Comparison of ENCODE assay signal across 8 cellular contexts in genomic region chr11:74592063-74592440, GRCh38. TPM values are rescaled to one million over a fixed set of nuclear protein-coding genes. Genes with fewer than 3 reads are reported as not detected.
DNase-seq lines count a peak whose midpoint lies in the region; ATAC-seq and TF ChIP-seq lines count a peak whose summit lies in the region.

No MANE protein-coding gene starts in this region.

- H3K27me3 Mint-ChIP-seq in osteocyte (ENCODE audit: unreplicated experiment), result peaks cover 16% of the 10 kb centered on the region

- H3K27ac Mint-ChIP-seq in osteocyte (ENCODE audit: unreplicated experiment), result peak overlapping the region; percentile 96

- H3K27me3 ChIP-seq in Panc1 (ENCODE audit: control insufficient read depth, insufficient read depth, low read length), result no peaks in the 10 kb centered on the region

- DNase-seq in Panc1 (ENCODE audit: low read depth, low spot score) (no peak), fibroblast of gingiva (ENCODE audit: low read depth) (peak; percentile 33), osteocyte (ENCODE audit: extremely low spot score, unreplicated experiment) (no peak), NCI-H446 treated with DMSO at 0.1 percent for 48 hours (lab: John Stamatoyannopoulos, UW) (no peak), OCI-M1 (lab: John Stamatoyannopoulos, UW) (no peak)

- TF ChIP-seq CTCF in Panc1 (IDR thresholded peaks at IDR 0.05) (no peak), osteocyte (IDR thresholded peaks at IDR 0.05) (no peak)

- CTCF ChIA-PET in Panc1 (lab: Charles Lee), result interaction anchor here (0.7 kb wide), 1 partner anchor 69 kb away, joined by 3 read pairs; no protein-coding TSS in a partner anchor

- ATAC-seq in GM21360 (IDR thresholded peaks at IDR 0.05; ENCODE audit: unreplicated experiment), result peak; percentile 17
- ATAC-seq in Panc1, result peak; percentile 46
- ATAC-seq in HG03045 (IDR thresholded peaks at IDR 0.05; ENCODE audit: unreplicated experiment), result no peak
- no peak for ATAC-seq in HG02870 (IDR thresholded peaks at IDR 0.05; ENCODE audit: unreplicated experiment)

- H3K4me3 Mint-ChIP-seq in osteocyte (ENCODE audit: unreplicated experiment), result peak overlapping the region; percentile 95

- BruUV-seq in Panc1 (replicated peaks; lab: Mats Ljungman, UMichigan), result no TSS peak

- peak overlapping the region; percentile 86 for H3K27ac ChIP-seq in Panc1 (ENCODE audit: low read length)

- in situ Hi-C loops in Panc1 (cut with HindIII; ENCODE audit: low pct_unique_long_range_greater_than_20kb, low sequenced_read_pairs), result no loop called here

- peaks cover 16% of the 10 kb centered on the region for H3K36me3 Mint-ChIP-seq in osteocyte (ENCODE audit: unreplicated experiment)

- peak overlapping the region; percentile 86 to 91 for H3K4me3 ChIP-seq in Panc1 (ENCODE audit: low read depth in 2 of 2, low read length in 2 of 2)

- peaks cover 25% of the 10 kb centered on the region for H3K4me1 Mint-ChIP-seq in osteocyte (ENCODE audit: unreplicated experiment)

- H3K9me3 Mint-ChIP-seq in osteocyte (ENCODE audit: unreplicated experiment), result no peaks in the 10 kb centered on the region

- H3K4me1 ChIP-seq in Panc1 (ENCODE audit: control insufficient read depth, insufficient read depth, low read length), result peaks cover 16% of the 10 kb centered on the region

- no peaks in the 10 kb centered on the region; the same call in 1 of the 2 replicates for H3K36me3 ChIP-seq in Panc1 (ENCODE audit: control insufficient read depth, insufficient read depth, low read length)

- POLR2A ChIA-PET in Panc1 (lab: Charles Lee), result interaction anchor here (0.7 kb wide), 2 partner anchors 134 to 345 kb away, joined by 5 to 12 read pairs; no protein-coding TSS in a partner anchor

- no peaks in the 10 kb centered on the region for H3K9me3 ChIP-seq in Panc1 (ENCODE audit: control insufficient read depth, insufficient read depth, low read depth, low read length)

- intact Hi-C loops in Panc1 (cut with micrococcal nuclease; ENCODE audit: unreplicated experiment), result no loop called here

RNA-seq across cellular contexts. Expression of gene POLD3, which starts 0.3 kb away (rescaled TPM):
- total RNA-seq in Panc1 (2021; ENCODE audit: unreplicated experiment) (31.7 TPM), osteocyte (12.8 and 16.2 TPM in 2 replicates)
- 14.8 TPM for polyA plus RNA-seq in Panc1 (2012; ENCODE audit: insufficient read length)

Comparison
In these comparisons a context has a peak if more than half of its experiments do, and no peak if none do; other contexts are left out.
1. ATAC-seq: peak in GM21360 (single experiment) and Panc1 (single experiment); none in HG03045 (single experiment) and HG02870 (single experiment).